In the genomic region with DNA sequence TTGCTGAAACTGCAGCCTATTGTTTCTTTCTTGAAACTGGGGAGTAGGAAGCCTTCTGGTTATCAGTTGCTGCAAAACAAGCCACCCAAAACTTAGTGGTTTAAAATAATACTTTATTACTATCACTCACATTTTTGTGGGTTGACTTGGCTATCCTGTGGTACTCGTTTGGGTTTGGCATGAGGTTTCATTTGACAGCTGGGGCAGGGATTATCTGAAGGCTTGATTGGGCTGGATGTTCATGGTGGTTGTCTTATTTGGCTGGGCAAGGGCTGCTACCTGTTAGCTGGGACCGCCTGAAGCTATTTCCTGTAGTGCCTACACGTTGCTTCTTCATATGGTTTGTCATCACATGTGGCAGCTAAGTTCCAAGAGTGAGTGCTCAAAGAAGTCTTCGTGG, we compare ENCODE assay signal across 30 cellular contexts.
DNase-seq lines count a peak whose midpoint lies in the region; ATAC-seq and TF ChIP-seq lines count a peak whose summit lies in the region.
"Had no signal": no experiment of that assay in that cellular context is flagged by ENCODE, and none has a peak within 500 bp of the region (broad histone marks: within the 10 kb centered on the region; RNA-seq: fewer than 3 reads in every experiment).

No MANE protein-coding gene starts in this region.

- TF ChIP-seq CTCF in nephron (IDR thresholded peaks at IDR 0.05; ENCODE audit: unreplicated experiment in 3 of 3), result no peak
- no peak for TF ChIP-seq CTCF in left lung (IDR thresholded peaks at IDR 0.05)

- H3K27ac ChIP-seq in left lung, result no peak overlapping the region
- H3K27ac ChIP-seq: epithelial cell of prostate, neural progenitor cell, parathyroid adenoma, SJSA1, skin epidermis had no signal

- H3K4me3 ChIP-seq in left lung, result no peak overlapping the region
- H3K4me3 ChIP-seq: coronary artery, neural progenitor cell, SJSA1, skin epidermis had no signal

- peaks cover 20% of the 10 kb centered on the region for H3K4me1 Mint-ChIP-seq in activated T-cell treated with anti-CD3 and anti-CD28 coated beads, Interleukin-2, amount 50 U/mL, for 72 hours (ENCODE audit: low read depth)
- H3K4me1 Mint-ChIP-seq in activated T-helper 17 cell treated with anti-CD3 and anti-CD28 coated beads, Interleukin-2, amount 50 U/mL, for 72 hours, result peaks cover 10% of the 10 kb centered on the region
- H3K4me1 Mint-ChIP-seq in nephron, result peaks cover 39% of the 10 kb centered on the region
- H3K4me1 Mint-ChIP-seq: activated naive CD8-positive, alpha-beta T cell treated with anti-CD3 and anti-CD28 coated beads, Interleukin-2, amount 10 ng/mL, durations not matched to agents 7 days and 5 days; memory B cell; stimulated activated naive B cell treated with anti-CD40 and anti-IgM and Interleukin-4, amounts not matched to agents 10 μg/mL and 1 μg/mL and 100 μg/mL, for 72 hours had no signal

- intact Hi-C loops in left lung (cut with DNase I), result no loop called here

- H3K36me3 ChIP-seq in left lung, result no peaks in the 10 kb centered on the region
- H3K36me3 ChIP-seq: neural progenitor cell, SJSA1 had no signal

- no peak for DNase-seq in activated T-cell treated with anti-CD3 and anti-CD28 coated beads, Interleukin-2, amount 50 U/mL, for 72 hours
- no peak for DNase-seq in activated T-cell treated with anti-CD3 and anti-CD28 coated beads, Interleukin-2, amount 50 U/mL, for 48 hours
- peak; percentile 21 for DNase-seq in HT1080 (ENCODE audit: low read depth)
- no peak for DNase-seq in activated CD4-positive, alpha-beta T cell treated with anti-CD3 and anti-CD28 coated beads, Interleukin-2, amount 50 U/mL, for 1 hour
- no peak for DNase-seq in left lung
- no peak for DNase-seq in anterior cingulate cortex (lab: John Stamatoyannopoulos, UW)
- DNase-seq: activated CD4-positive, alpha-beta T cell treated with anti-CD3 and anti-CD28 coated beads, Interleukin-2, amount 50 U/mL, for 4 hours; activated CD4-positive, CD25-positive, alpha-beta regulatory T cell; activated naive CD8-positive, alpha-beta T cell treated with anti-CD3 and anti-CD28 coated beads, Interleukin-2, amount 10 ng/mL, durations not matched to agents 7 days and 5 days; caudate nucleus; CD4-positive, alpha-beta memory T cell; effector CD8-positive, alpha-beta T cell; KBM-7; NCI-H1436 treated with DMSO at 0.1 percent for 48 hours; NCI-H2107; NCI-H446; NCI-H774; retina; RPMI8226; stimulated activated naive B cell treated with anti-CD40 and anti-IgM and Interleukin-4, amounts not matched to agents 10 μg/mL and 1 μg/mL and 100 μg/mL, for 72 hours had no signal

- peak overlapping the region; percentile 5 for H3K27ac Mint-ChIP-seq in activated T-cell treated with anti-CD3 and anti-CD28 coated beads, Interleukin-2, amount 50 U/mL, for 72 hours
- no peak overlapping the region for H3K27ac Mint-ChIP-seq in activated T-helper 17 cell treated with anti-CD3 and anti-CD28 coated beads, Interleukin-2, amount 50 U/mL, for 72 hours
- peak overlapping the region in 2 of 3 experiments; percentile 33 to 94 for H3K27ac Mint-ChIP-seq in nephron
- H3K27ac Mint-ChIP-seq: activated naive CD8-positive, alpha-beta T cell treated with anti-CD3 and anti-CD28 coated beads, Interleukin-2, amount 10 ng/mL, durations not matched to agents 7 days and 5 days; memory B cell; neural progenitor cell; stimulated activated naive B cell treated with anti-CD40 and anti-IgM and Interleukin-4, amounts not matched to agents 10 μg/mL and 1 μg/mL and 100 μg/mL, for 72 hours had no signal

- no peak overlapping the region for H3K4me3 Mint-ChIP-seq in activated T-cell treated with anti-CD3 and anti-CD28 coated beads, Interleukin-2, amount 50 U/mL, for 72 hours
- no peak overlapping the region for H3K4me3 Mint-ChIP-seq in activated T-helper 17 cell treated with anti-CD3 and anti-CD28 coated beads, Interleukin-2, amount 50 U/mL, for 72 hours
- H3K4me3 Mint-ChIP-seq in nephron, result no peak overlapping the region
- H3K4me3 Mint-ChIP-seq: activated naive CD8-positive, alpha-beta T cell treated with anti-CD3 and anti-CD28 coated beads, Interleukin-2, amount 10 ng/mL, durations not matched to agents 7 days and 5 days; CD4-positive, alpha-beta memory T cell; memory B cell; neural progenitor cell; stimulated activated naive B cell treated with anti-CD40 and anti-IgM and Interleukin-4, amounts not matched to agents 10 μg/mL and 1 μg/mL and 100 μg/mL, for 72 hours had no signal

- H3K27me3 ChIP-seq in left lung, result no peaks in the 10 kb centered on the region
- H3K27me3 ChIP-seq: neural progenitor cell, SJSA1 had no signal

- H3K9me3 Mint-ChIP-seq in activated T-cell treated with anti-CD3 and anti-CD28 coated beads, Interleukin-2, amount 50 U/mL, for 72 hours, result peaks cover 2 to 3% of the 10 kb centered on the region in 2 donors
- H3K9me3 Mint-ChIP-seq in activated T-helper 17 cell treated with anti-CD3 and anti-CD28 coated beads, Interleukin-2, amount 50 U/mL, for 72 hours, result no peaks in the 10 kb centered on the region
- H3K9me3 Mint-ChIP-seq in nephron, result peaks cover 2% of the 10 kb centered on the region
- H3K9me3 Mint-ChIP-seq: activated naive CD8-positive, alpha-beta T cell treated with anti-CD3 and anti-CD28 coated beads, Interleukin-2, amount 10 ng/mL, durations not matched to agents 7 days and 5 days; CD4-positive, alpha-beta memory T cell; memory B cell had no signal

- peaks cover 0 to 1% of the 10 kb centered on the region in 2 donors for H3K36me3 Mint-ChIP-seq in activated T-cell treated with anti-CD3 and anti-CD28 coated beads, Interleukin-2, amount 50 U/mL, for 72 hours (ENCODE audit: insufficient read depth in 2 of 2)
- no peaks in the 10 kb centered on the region for H3K36me3 Mint-ChIP-seq in activated T-helper 17 cell treated with anti-CD3 and anti-CD28 coated beads, Interleukin-2, amount 50 U/mL, for 72 hours (ENCODE audit: low read depth)
- H3K36me3 Mint-ChIP-seq in nephron (ENCODE audit: low read depth), result peaks cover 3% of the 10 kb centered on the region
- H3K36me3 Mint-ChIP-seq: activated naive CD8-positive, alpha-beta T cell treated with anti-CD3 and anti-CD28 coated beads, Interleukin-2, amount 10 ng/mL, durations not matched to agents 7 days and 5 days; memory B cell; neural progenitor cell; stimulated activated naive B cell treated with anti-CD40 and anti-IgM and Interleukin-4, amounts not matched to agents 10 μg/mL and 1 μg/mL and 100 μg/mL, for 72 hours had no signal

- no peaks in the 10 kb centered on the region for H3K27me3 Mint-ChIP-seq in activated T-cell treated with anti-CD3 and anti-CD28 coated beads, Interleukin-2, amount 50 U/mL, for 72 hours (ENCODE audit: low read depth)
- H3K27me3 Mint-ChIP-seq in activated T-helper 17 cell treated with anti-CD3 and anti-CD28 coated beads, Interleukin-2, amount 50 U/mL, for 72 hours, result no peaks in the 10 kb centered on the region
- H3K27me3 Mint-ChIP-seq in nephron (ENCODE audit: low read depth), result no peaks in the 10 kb centered on the region
- H3K27me3 Mint-ChIP-seq: activated naive CD8-positive, alpha-beta T cell treated with anti-CD3 and anti-CD28 coated beads, Interleukin-2, amount 10 ng/mL, durations not matched to agents 7 days and 5 days; CD4-positive, alpha-beta memory T cell; memory B cell; stimulated activated naive B cell treated with anti-CD40 and anti-IgM and Interleukin-4, amounts not matched to agents 10 μg/mL and 1 μg/mL and 100 μg/mL, for 72 hours had no signal

- no peaks in the 10 kb centered on the region for H3K9me3 ChIP-seq in left lung
- H3K9me3 ChIP-seq: SJSA1 had no signal

- no peaks in the 10 kb centered on the region for H3K4me1 ChIP-seq in left lung
- H3K4me1 ChIP-seq: neural progenitor cell, SJSA1 had no signal

- peak in 1 of 2 donors; percentile 29 for ATAC-seq in activated T-cell treated with anti-CD3 and anti-CD28 coated beads, Interleukin-2, amount 50 U/mL, for 72 hours (replicated peaks in 1 of 2)
- ATAC-seq in activated T-helper 17 cell treated with anti-CD3 and anti-CD28 coated beads, Interleukin-2, amount 50 U/mL, for 72 hours (replicated peaks), result peak; percentile 40
- no peak for ATAC-seq in left lung
- ATAC-seq: left lobe of liver; stimulated activated naive B cell treated with anti-CD40 and anti-IgM and Interleukin-4, amounts not matched to agents 10 μg/mL and 1 μg/mL and 100 μg/mL, for 72 hours had no signal
